Comparison of ENCODE assay signal across 18 cellular contexts in genomic region chr10:49298990-49299815, GRCh38. TPM values are rescaled to one million over a fixed set of nuclear protein-coding genes. Genes with fewer than 3 reads are reported as not detected.
A peak's percentile ranks its signal among the peaks of the same experiment; 100 is the strongest.
DNase-seq lines count a peak whose midpoint lies in the region; ATAC-seq and TF ChIP-seq lines count a peak whose summit lies in the region.
"Had no signal": no experiment of that assay in that cellular context is flagged by ENCODE, and none has a peak within 500 bp of the region (broad histone marks: within the 10 kb centered on the region; RNA-seq: fewer than 3 reads in every experiment).

Gene C10orf71, plus strand, starts transcription at chr10:49299170. Its CDS starts 23,376 bp downstream, at chr10:49322546.

- no peak for TF ChIP-seq CTCF in body of pancreas (IDR thresholded peaks at IDR 0.05)
- no peak for TF ChIP-seq CTCF in type B pancreatic cell (conservative IDR thresholded peaks at IDR 0.05)

- H3K4me1 ChIP-seq in body of pancreas (peaks cover 27% of the 10 kb centered on the region), mesendoderm (ENCODE audit: control insufficient read depth, low read depth, low read length) (peaks cover 8% of the 10 kb centered on the region)

- no peaks in the 10 kb centered on the region for H3K79me1 ChIP-seq in mesendoderm (ENCODE audit: low read length)

- WGBS in body of pancreas, 2 donors = 26 to 30% methylated on average over 20 to 22 of the region's 27 CpGs
- no CpG with 5 or more reads among the region's 27 CpGs for WGBS in mesendoderm (ENCODE audit: extremely low coverage, insufficient coverage, low lambda C conversion rate)

- H3K27ac Mint-ChIP-seq in type B pancreatic cell = peak within 1 kb of the TSS; percentile 25
- H3K27ac Mint-ChIP-seq: activated CD8-positive, alpha-beta T cell treated with anti-CD3 and anti-CD28 coated beads, Interleukin-2, amount 10 ng/mL, durations not matched to agents 7 days and 5 days had no signal

- H3K18ac ChIP-seq in mesendoderm (ENCODE audit: low read length) = no peak within 1 kb of the TSS

- peak within 1 kb of the TSS in 3 of 4 donors; percentile 41 to 67 (median 65) for H3K27ac ChIP-seq in body of pancreas
- H3K27ac ChIP-seq in mesendoderm (ENCODE audit: low read depth, low read length) = no peak within 1 kb of the TSS
- H3K27ac ChIP-seq: PC-9 had no signal

- H3K4me2 ChIP-seq in mesendoderm (ENCODE audit: low read length) = no peak within 1 kb of the TSS
- H3K4me2 ChIP-seq: PC-9 had no signal

- H3K36me3 Mint-ChIP-seq in type B pancreatic cell = no peaks in the 10 kb centered on the region

- H3K4me3 ChIP-seq in body of pancreas = no peak within 1 kb of the TSS
- H3K4me3 ChIP-seq in mesendoderm (ENCODE audit: low read length) = no peak within 1 kb of the TSS
- H3K4me3 ChIP-seq: PC-9 had no signal

- H2BK120ac ChIP-seq in mesendoderm (ENCODE audit: low read depth, low read length) = no peak within 1 kb of the TSS

- no peak within 1 kb of the TSS for H4K8ac ChIP-seq in mesendoderm (ENCODE audit: low read depth, low read length)

- intact Hi-C loops in body of pancreas (cut with DNase I) = no loop called here

- H3K4me1 Mint-ChIP-seq in type B pancreatic cell (ENCODE audit: unreplicated experiment) = peaks cover 25% of the 10 kb centered on the region

- no peak within 1 kb of the TSS for H4K5ac ChIP-seq in mesendoderm (ENCODE audit: low read length)

- H3K56ac ChIP-seq in mesendoderm (ENCODE audit: low read length) = peak within 1 kb of the TSS; percentile 54

- DNase-seq in NCI-H345 (lab: John Stamatoyannopoulos, UW) (peak; percentile 15), NCI-H345 treated with DMSO at 0.1 percent for 48 hours (lab: John Stamatoyannopoulos, UW; ENCODE audit: unreplicated experiment) (no peak), body of pancreas (peak in 3 of 4 donors; percentile 33 to 52 (median 38)), mesendoderm (peak; percentile 64), type B pancreatic cell (ENCODE audit: extremely low spot score, unreplicated experiment) (no peak), mucosa of gallbladder (ENCODE audit: low spot score) (no peak)
- DNase-seq: activated CD8-positive, alpha-beta T cell treated with anti-CD3 and anti-CD28 coated beads, Interleukin-2, amount 10 ng/mL, durations not matched to agents 7 days and 5 days; activated naive CD4-positive, alpha-beta T cell; cortex of kidney; DND-41; kidney glomerular epithelial cell; NCI-H1436 treated with DMSO at 0.1 percent for 48 hours; PC-9 had no signal

- H2BK5ac ChIP-seq in mesendoderm (ENCODE audit: low read length) = peak within 1 kb of the TSS; percentile 25

- no peak within 1 kb of the TSS for H3K23ac ChIP-seq in mesendoderm (ENCODE audit: low read length)

- H3K4ac ChIP-seq in mesendoderm (ENCODE audit: low read depth, low read length) = no peak within 1 kb of the TSS

- H2AK5ac ChIP-seq in mesendoderm (ENCODE audit: low read length) = no peak within 1 kb of the TSS

- H3K9ac ChIP-seq in mesendoderm (ENCODE audit: low read length) = no peak within 1 kb of the TSS

- H2BK15ac ChIP-seq in mesendoderm (replicated peaks; ENCODE audit: low read depth) = no peak within 1 kb of the TSS

- H3K36me3 ChIP-seq in body of pancreas (replicated peaks in 1 of 2; ENCODE audit: insufficient read depth in 1 of 2, low read depth in 2 of 2) (no peaks in the 10 kb centered on the region), mesendoderm (ENCODE audit: control insufficient read depth, insufficient read depth, low read length) (no peaks in the 10 kb centered on the region)

- H3K27me3 Mint-ChIP-seq in type B pancreatic cell = peaks cover 22% of the 10 kb centered on the region

- no peaks in the 10 kb centered on the region for H3K9me3 Mint-ChIP-seq in type B pancreatic cell

- no peaks in the 10 kb centered on the region for H3K9me3 ChIP-seq in body of pancreas

- no peaks in the 10 kb centered on the region for H3K27me3 ChIP-seq in body of pancreas
- no peaks in the 10 kb centered on the region for H3K27me3 ChIP-seq in mesendoderm (ENCODE audit: insufficient read depth, low read length, poor library complexity)

- H3K4me3 Mint-ChIP-seq in type B pancreatic cell = peak within 1 kb of the TSS; percentile 58
- H3K4me3 Mint-ChIP-seq: activated CD8-positive, alpha-beta T cell treated with anti-CD3 and anti-CD28 coated beads, Interleukin-2, amount 10 ng/mL, durations not matched to agents 7 days and 5 days had no signal

- peak in 2 of 3 donors; percentile 38 to 39 for TF ChIP-seq POLR2A in body of pancreas (IDR thresholded peaks at IDR 0.05)

- H3K79me2 ChIP-seq in mesendoderm (ENCODE audit: control insufficient read depth, insufficient read depth, low read length) = no peaks in the 10 kb centered on the region

- peak; percentile 53 for ATAC-seq in body of pancreas
- no peak for ATAC-seq in HG03354 (IDR thresholded peaks at IDR 0.05; ENCODE audit: poor library complexity, severe bottlenecking, unreplicated experiment)
- no peak for ATAC-seq in HG03378 (IDR thresholded peaks at IDR 0.05; ENCODE audit: unreplicated experiment)
- ATAC-seq: activated CD8-positive, alpha-beta T cell treated with anti-CD3 and anti-CD28 coated beads, Interleukin-2, amount 10 ng/mL, durations not matched to agents 7 days and 5 days had no signal

RNA-seq across cellular contexts. Expression of gene C10orf71, which starts in this region (rescaled TPM):
- under 1 TPM; 0.26 to 0.99 TPM for total RNA-seq in body of pancreas
- polyA plus RNA-seq in mesendoderm (2013, experiment 1 of 2) = not detected
- 0.01 TPM for polyA plus RNA-seq in mesendoderm (2013, experiment 2 of 2)
- not detected in 2 replicates for total RNA-seq in type B pancreatic cell (ENCODE audit: low replicate concordance)
- total RNA-seq in mucosa of gallbladder = not detected
- total RNA-seq: A673; activated CD8-positive, alpha-beta T cell treated with anti-CD3 and anti-CD28 coated beads, Interleukin-2, amount 10 ng/mL, durations not matched to agents 7 days and 5 days; osteocyte; PC-9; subcutaneous adipose tissue had no signal

Comparison
In these comparisons a context has a peak if more than half of its experiments do, and no peak if none do; other contexts are left out.
1. DNase-seq: peak in NCI-H345 (single experiment) and mesendoderm (single experiment); none in NCI-H345 treated with DMSO at 0.1 percent for 48 hours (single experiment), type B pancreatic cell (single experiment) and mucosa of gallbladder (single experiment).
2. Peak in DNase-seq, ATAC-seq and H3K27ac ChIP-seq in body of pancreas; RNA of the gene not detected or under 1 TPM.